In genomic region chr10:47042815-47043750, GRCh38 we compare ENCODE assay signal across 20 cellular contexts.
DNase-seq lines count a peak whose midpoint lies in the region; ATAC-seq, FAIRE-seq and TF ChIP-seq lines count a peak whose summit lies in the region.
"Had no signal": no experiment of that assay in that cellular context is flagged by ENCODE, and none has a peak within 500 bp of the region (broad histone marks: within the 10 kb centered on the region; RNA-seq: fewer than 3 reads in every experiment).

No MANE protein-coding gene starts in this region.

- no peaks in the 10 kb centered on the region for H3K79me1 ChIP-seq in H1 (ENCODE audit: low read depth, low read length)

- H3K4ac ChIP-seq in H1 (replicated peaks; ENCODE audit: insufficient read length, low read depth, low read length) = no peak overlapping the region

- peak overlapping the region; percentile 32 for H3K18ac ChIP-seq in H1 (ENCODE audit: extremely low read depth, low read length)

- TF ChIP-seq CTCF in GM23338 (conservative IDR thresholded peaks at IDR 0.05; ENCODE audit: low read depth in 2 of 2) (no peak), H1 (IDR thresholded peaks at IDR 0.05; ENCODE audit: control extremely low read depth in 1 of 3, insufficient read depth in 1 of 3, low read depth in 1 of 3, low read length in 3 of 3) (no peak), spleen (IDR thresholded peaks at IDR 0.05 in 8 of 11, conservative IDR thresholded peaks at IDR 0.05 in 3 of 11) (no peak)

- H2BK120ac ChIP-seq in H1 (replicated peaks; ENCODE audit: low read depth, low read length) = no peak overlapping the region

- H3K4me1 Mint-ChIP-seq in GM23338 = peaks cover 8% of the 10 kb centered on the region

- H2BK5ac ChIP-seq in H1 (ENCODE audit: low read depth, low read length) = no peak overlapping the region; the same call in 1 of the 2 replicates

- no peak overlapping the region for H3K27ac Mint-ChIP-seq in GM23338

- peaks cover 10% of the 10 kb centered on the region for H3K27me3 Mint-ChIP-seq in GM23338 (ENCODE audit: insufficient read depth, low read depth, poor library complexity)

- H3K4me2 ChIP-seq in GM23338 = no peak overlapping the region
- no peak overlapping the region for H3K4me2 ChIP-seq in H1 (ENCODE audit: insufficient read depth in 1 of 2, low read depth in 2 of 2, low read length in 2 of 2)
- H3K4me2 ChIP-seq: KMS-11 had no signal

- no peaks in the 10 kb centered on the region for H4K20me1 ChIP-seq in GM23338 (replicated peaks; ENCODE audit: insufficient read depth)
- no peaks in the 10 kb centered on the region for H4K20me1 ChIP-seq in H1 (replicated peaks in 1 of 2; ENCODE audit: control insufficient read depth in 1 of 2, insufficient read depth in 2 of 2, low read length in 2 of 2)

- peak; percentile 55 for DNase-seq in activated effector memory CD4-positive, alpha-beta T cell treated with anti-CD3 and anti-CD28 coated beads, Interleukin-2, amount 50 U/mL, for 16 hours
- no peak for DNase-seq in activated effector memory CD4-positive, alpha-beta T cell treated with Interleukin-2 at 50 U/mL for 16 hours
- DNase-seq in GM23338 (ENCODE audit: low spot score) (peak; percentile 10), H1 (ENCODE audit: low read depth in 1 of 2, low spot score in 2 of 2) (no peak), spleen (peak; percentile 68), cerebellar nuclear complex (lab: John Stamatoyannopoulos, UW) (no peak), NOMO-1 (lab: John Stamatoyannopoulos, UW; ENCODE audit: unreplicated experiment in 2 of 2) (no peak)
- DNase-seq: 8988T, GF-D8, NCI-H1048, NCI-H146, NCI-H2081, NCI-H510A treated with DMSO at 0.1 percent for 48 hours, Right ventricle myocardium superior had no signal

- H3K9me3 ChIP-seq in H1 (ENCODE audit: insufficient read depth in 2 of 2, low read depth in 1 of 2, low read length in 1 of 2) (no peaks in the 10 kb centered on the region), spleen (no peaks in the 10 kb centered on the region)

- ATAC-seq in GM23338 (peak; percentile 44), GM18909 (IDR thresholded peaks at IDR 0.05; ENCODE audit: poor library complexity, unreplicated experiment) (no peak)
- ATAC-seq: Panc1 had no signal

- H3K14ac ChIP-seq in H1 (ENCODE audit: insufficient read length) = no peak overlapping the region

- H3K4me1 ChIP-seq in GM23338 (ENCODE audit: insufficient read depth) = no peaks in the 10 kb centered on the region
- H3K4me1 ChIP-seq in H1 (replicated peaks in 1 of 4; ENCODE audit: control insufficient read depth in 3 of 4, insufficient read depth in 4 of 4, low read length in 3 of 4) = peaks cover 0 to 2% (median 0%) of the 10 kb centered on the region in 4 experiments; a peak in 1 of 7 replicates
- peaks cover 0 to 7% (median 2%) of the 10 kb centered on the region in 6 donors for H3K4me1 ChIP-seq in spleen

- no peaks in the 10 kb centered on the region for H3F3A ChIP-seq in GM23338 (replicated peaks; ENCODE audit: low read depth)

- H3K23ac ChIP-seq in H1 (ENCODE audit: insufficient read length) = no peak overlapping the region

- H3K4me3 Mint-ChIP-seq in GM23338 = no peak overlapping the region

- 86% methylated on average over 19 of the region's 19 CpGs; no CpG with 5 or more reads in 1 of the 2 experiments for WGBS in H1 (ENCODE audit: extremely low coverage in 1 of 2, insufficient coverage in 1 of 2, insufficient read length in 1 of 2, insufficient replicate concordance in 2 of 2, low coverage in 1 of 2, low lambda C conversion rate in 2 of 2, missing lambda C conversion rate in 1 of 2), 2 experiments
- 81 to 89% (median 88%) methylated on average over 16 to 19 of the region's 19 CpGs for WGBS in spleen, 5 donors

- H3K36me3 ChIP-seq in GM23338 (ENCODE audit: insufficient read depth) (no peaks in the 10 kb centered on the region), H1 (ENCODE audit: control insufficient read depth in 2 of 4, insufficient read depth in 4 of 4, low read length in 3 of 4) (no peaks in the 10 kb centered on the region), spleen (no peaks in the 10 kb centered on the region)

- no peak overlapping the region for H2AK5ac ChIP-seq in H1 (ENCODE audit: low read depth, low read length)

- H3K9me2 ChIP-seq in GM23338 (ENCODE audit: insufficient read depth) = no peaks in the 10 kb centered on the region

- no peak for TF ChIP-seq RAD21 in H1 (IDR thresholded peaks at IDR 0.05 in 1 of 2, conservative IDR thresholded peaks at IDR 0.05 in 1 of 2; ENCODE audit: low read depth in 2 of 2, low read length in 2 of 2)

- H4K8ac ChIP-seq in H1 (ENCODE audit: extremely low read depth, insufficient read depth, low read length) = no peak overlapping the region

- H3K79me2 ChIP-seq in GM23338 (replicated peaks; ENCODE audit: insufficient read depth) = no peaks in the 10 kb centered on the region
- H3K79me2 ChIP-seq in H1 (ENCODE audit: control insufficient read depth in 1 of 2, insufficient read depth in 2 of 2, low read length in 2 of 2) = no peaks in the 10 kb centered on the region

- no peak for TF ChIP-seq POLR2A in H1 (IDR thresholded peaks at IDR 0.05; ENCODE audit: control extremely low read depth in 1 of 2, low read depth in 2 of 2, low read length in 2 of 2)
- TF ChIP-seq POLR2A in spleen (IDR thresholded peaks at IDR 0.05) = no peak

- H3K27ac ChIP-seq in GM23338 (ENCODE audit: low read depth) (no peak overlapping the region), H1 (ENCODE audit: low read depth, low read length) (no peak overlapping the region), spleen (no peak overlapping the region)
- H3K27ac ChIP-seq: KMS-11, SK-N-MC had no signal

- H2BK15ac ChIP-seq in H1 (ENCODE audit: low read length) = no peak overlapping the region

- 0 out of 2 replicates have a peak overlapping the region, but pooled peaks have one; percentile 52 for H2AFZ ChIP-seq in GM23338
- 0 out of 2 replicates have a peak overlapping the region, but pooled peaks have one; percentile 34 for H2AFZ ChIP-seq in H1 (ENCODE audit: low read length)

- POLR2A ChIA-PET in H1 (lab: Charles Lee; ENCODE audit: partially characterized antibody) = no interaction called here

- H3K9me3 Mint-ChIP-seq in GM23338 = no peaks in the 10 kb centered on the region

- no peak for TF ChIP-seq EP300 in H1 (IDR thresholded peaks at IDR 0.05; ENCODE audit: borderline replicate concordance in 1 of 2, low read depth in 2 of 2, low read length in 2 of 2)

- no peak overlapping the region for H2BK12ac ChIP-seq in H1 (ENCODE audit: low read depth, low read length)

- H3K9ac ChIP-seq in H1 (replicated peaks in 1 of 4; ENCODE audit: extremely low read depth in 1 of 4, low read depth in 3 of 4, low read length in 3 of 4) = no peak overlapping the region
- H3K9ac ChIP-seq: KMS-11 had no signal

- H4K5ac ChIP-seq in H1 (ENCODE audit: insufficient read length, low read depth, low read length) = no peak overlapping the region

- FAIRE-seq in H1 (lab: Jason Lieb, UNC) = no peak
- FAIRE-seq: GM12892, H54 had no signal

- H3K23me2 ChIP-seq in H1 (ENCODE audit: low read depth, low read length) = no peaks in the 10 kb centered on the region

- H3K36me3 Mint-ChIP-seq in GM23338 (ENCODE audit: low read depth) = no peaks in the 10 kb centered on the region

- intact Hi-C loops in spleen (cut with DNase I; ENCODE audit: low total_unique reads) = no loop called here

- no peak overlapping the region for H3K56ac ChIP-seq in H1 (replicated peaks; ENCODE audit: insufficient read length, low read depth, low read length)

- CTCF ChIA-PET in H1 (lab: Charles Lee; ENCODE audit: partially characterized antibody) = interaction anchor here (0.5 to 12.1 kb wide), 7 partner anchors 11 to 865 kb away, joined by 3 to 201 read pairs (median 4); no protein-coding TSS in a partner anchor

- no peak overlapping the region for H4K91ac ChIP-seq in H1 (replicated peaks; ENCODE audit: insufficient read length, low read length)

- H2BK20ac ChIP-seq in H1 (ENCODE audit: low read length) = no peak overlapping the region

- H3K27me3 ChIP-seq in GM23338 (ENCODE audit: insufficient read depth) (no peaks in the 10 kb centered on the region), H1 (replicated peaks in 1 of 4; ENCODE audit: control insufficient read depth in 3 of 4, extremely low read depth in 1 of 4, insufficient read depth in 3 of 4, low read length in 3 of 4) (no peaks in the 10 kb centered on the region), spleen (replicated peaks in 1 of 7) (no peaks in the 10 kb centered on the region)

- H3K4me3 ChIP-seq in GM23338 (no peak overlapping the region), H1 (ENCODE audit: extremely low read depth in 1 of 4, insufficient read depth in 2 of 4, low read depth in 3 of 4, low read length in 4 of 4) (no peak overlapping the region), spleen (no peak overlapping the region)
- H3K4me3 ChIP-seq: SK-N-MC had no signal

TF ChIP-seq in GM23338, 12 proteins besides CTCF, POLR2A, EP300 and RAD21 (continues in another document):
- no peak for TF ChIP-seq EZH2phosphoT487 (IDR thresholded peaks at IDR 0.05; ENCODE audit: unreplicated experiment)

TF ChIP-seq in H1, 55 proteins besides CTCF, POLR2A, EP300 and RAD21:
- TF ChIP-seq TCF12 (IDR thresholded peaks at IDR 0.05; ENCODE audit: low read depth, low read length) (no peak), SUZ12 (IDR thresholded peaks at IDR 0.05; ENCODE audit: low read length) (no peak), RFX5 (IDR thresholded peaks at IDR 0.05; ENCODE audit: borderline replicate concordance, low read depth, low read length) (no peak), TAF7 (optimal IDR thresholded peaks at IDR 0.05; ENCODE audit: borderline replicate concordance, low read depth, low read length) (no peak), JUN (IDR thresholded peaks at IDR 0.05; ENCODE audit: low read depth, low read length) (no peak)
TF ChIP-seq in H1: peak in this region for 0.

Comparison
In these comparisons a context has a peak if more than half of its experiments do, and no peak if none do; other contexts are left out.
1. DNase-seq: peak in activated effector memory CD4-positive, alpha-beta T cell treated with anti-CD3 and anti-CD28 coated beads, Interleukin-2, amount 50 U/mL, for 16 hours (single experiment), GM23338 (single experiment) and spleen (single experiment); none in activated effector memory CD4-positive, alpha-beta T cell treated with Interleukin-2 at 50 U/mL for 16 hours (single experiment), H1 (0 of 2), cerebellar nuclear complex (0 of 2) and NOMO-1 (0 of 2).